Comparison of ENCODE assay signal across 13 cellular contexts in genomic region chr4:186622788-186623464, GRCh38.
DNase-seq lines count a peak whose midpoint lies in the region; ATAC-seq and TF ChIP-seq lines count a peak whose summit lies in the region.
"Had no signal": no experiment of that assay in that cellular context is flagged by ENCODE, and none has a peak within 500 bp of the region (broad histone marks: within the 10 kb centered on the region; RNA-seq: fewer than 3 reads in every experiment).

No MANE protein-coding gene starts in this region.

- H3K4me1 ChIP-seq in OCI-LY1 (ENCODE audit: insufficient read depth, low read length, severe bottlenecking) (peaks cover 17% of the 10 kb centered on the region), fibroblast of lung (ENCODE audit: control insufficient read depth, extremely low read depth, insufficient read depth, low read length) (peaks cover 27% of the 10 kb centered on the region), osteoblast (ENCODE audit: insufficient read depth, low read length) (peaks cover 52% of the 10 kb centered on the region)

- TF ChIP-seq POLR2A in lower leg skin (IDR thresholded peaks at IDR 0.05), result no peak

- H3K9me2 ChIP-seq in OCI-LY1 (ENCODE audit: low read depth, low read length), result no peaks in the 10 kb centered on the region

- H3K9ac ChIP-seq in OCI-LY1 (ENCODE audit: low read length) (no peak overlapping the region), fibroblast of lung (ENCODE audit: insufficient read depth, low read length) (no peak overlapping the region)

- intact Hi-C loops in lower leg skin (cut with DNase I; ENCODE audit: low total_unique reads), result no loop called here

- H4K20me1 ChIP-seq in OCI-LY1 (ENCODE audit: insufficient read depth, low read length) (no peaks in the 10 kb centered on the region), fibroblast of lung (ENCODE audit: control insufficient read depth, extremely low read depth, insufficient read depth, low read length) (no peaks in the 10 kb centered on the region), osteoblast (ENCODE audit: insufficient read depth, low read length) (peaks cover 7% of the 10 kb centered on the region)

- H3K9me3 ChIP-seq in OCI-LY1 (ENCODE audit: low read length), result peaks cover 7% of the 10 kb centered on the region; the same call in 1 of the 2 replicates
- H3K9me3 ChIP-seq in fibroblast of lung (ENCODE audit: control insufficient read depth, insufficient read depth, low read depth, low read length), result no peaks in the 10 kb centered on the region
- no peaks in the 10 kb centered on the region for H3K9me3 ChIP-seq in osteoblast (ENCODE audit: low read depth, low read length)

- H3K36me3 ChIP-seq in OCI-LY1 (ENCODE audit: insufficient read depth, low read length) (no peaks in the 10 kb centered on the region), fibroblast of lung (ENCODE audit: control insufficient read depth, insufficient read depth, low read length) (peaks cover 17% of the 10 kb centered on the region), osteoblast (ENCODE audit: insufficient read depth, low read length) (peaks cover 42% of the 10 kb centered on the region)

- H3K27me3 ChIP-seq in OCI-LY1 (ENCODE audit: insufficient read depth, low read length), result no peaks in the 10 kb centered on the region
- H3K27me3 ChIP-seq in fibroblast of lung (ENCODE audit: control insufficient read depth, insufficient read depth, low read length), result no peaks in the 10 kb centered on the region
- no peaks in the 10 kb centered on the region for H3K27me3 ChIP-seq in osteoblast (ENCODE audit: insufficient read depth, low read length)

- no peak overlapping the region for H3K4me3 ChIP-seq in OCI-LY1 (ENCODE audit: low read depth, low read length, poor library complexity, severe bottlenecking)
- no peak overlapping the region for H3K4me3 ChIP-seq in fibroblast of lung (replicated peaks in 1 of 4; ENCODE audit: control extremely low read depth in 1 of 4, insufficient read depth in 1 of 4, low read depth in 3 of 4, low read length in 4 of 4)
- no peak overlapping the region for H3K4me3 ChIP-seq in osteoblast (ENCODE audit: insufficient read depth, low read length)
- no peak overlapping the region for H3K4me3 ChIP-seq in lower leg skin (ENCODE audit: low read depth, poor library complexity, severe bottlenecking)

- DNase-seq in Daoy (ENCODE audit: low read depth) (peak; percentile 60), fibroblast of lung (ENCODE audit: low read depth in 2 of 2) (peak; percentile 40 to 85), osteoblast (ENCODE audit: insufficient read length, low spot score, missing footprints) (no peak), GDM1 (lab: John Stamatoyannopoulos, UW) (no peak), KBM-7 (no peak), lower leg skin (ENCODE audit: low spot score in 2 of 2) (no peak)
- DNase-seq: hypothalamus; natural killer cell; NCI-H1694 treated with DMSO at 0.1 percent for 48 hours; stimulated activated naive CD8-positive, alpha-beta T cell treated with anti-CD3 and anti-CD28 coated beads, Interleukin-15, Interleukin-2, amounts not matched to agents 100 U/mL and 50 U/mL, for 24 hours had no signal

- in situ Hi-C loops in KBM-7 (cut with MboI; ENCODE audit: low pct_unique_long_range_greater_than_20kb, low sequenced_read_pairs), result no loop called here

- WGBS in lower leg skin, 2 donors, result 63 to 64% methylated on average over 9 of the region's 9 CpGs

- no peaks in the 10 kb centered on the region for H3K79me2 ChIP-seq in OCI-LY1 (ENCODE audit: insufficient read depth, low read length)
- peaks cover 24% of the 10 kb centered on the region for H3K79me2 ChIP-seq in fibroblast of lung (ENCODE audit: control insufficient read depth, insufficient read depth, low read length)
- peaks cover 31% of the 10 kb centered on the region for H3K79me2 ChIP-seq in osteoblast (ENCODE audit: insufficient read depth, low read length)

- ATAC-seq in HG03439 (IDR thresholded peaks at IDR 0.05; ENCODE audit: unreplicated experiment), result no peak
- ATAC-seq: activated CD4-positive, CD25-positive, alpha-beta regulatory T cell treated with anti-CD3 and anti-CD28 coated beads, Interleukin-2, amount 50 U/mL, for 24 hours; natural killer cell; stimulated activated naive CD8-positive, alpha-beta T cell treated with anti-CD3 and anti-CD28 coated beads, Interleukin-15, Interleukin-2, amounts not matched to agents 100 U/mL and 50 U/mL, for 24 hours had no signal

- no peak overlapping the region for H3K4me2 ChIP-seq in OCI-LY1 (ENCODE audit: low read length)
- no peak overlapping the region for H3K4me2 ChIP-seq in fibroblast of lung (ENCODE audit: extremely low read depth, insufficient read depth, low read length)
- peak overlapping the region; percentile 74 for H3K4me2 ChIP-seq in osteoblast (ENCODE audit: insufficient read depth, low read length)

- H3K27ac ChIP-seq in OCI-LY1 (ENCODE audit: low read depth, low read length, poor library complexity, severe bottlenecking), result no peak overlapping the region
- H3K27ac ChIP-seq in fibroblast of lung (ENCODE audit: insufficient read depth, low read length), result peak overlapping the region; percentile 74
- H3K27ac ChIP-seq in osteoblast (ENCODE audit: low read depth, low read length), result peak overlapping the region; percentile 86

- H2AFZ ChIP-seq in OCI-LY1 (ENCODE audit: low read length) (peak overlapping the region; percentile 52; the same call in 1 of the 2 replicates), fibroblast of lung (ENCODE audit: low read length) (no peak overlapping the region), osteoblast (ENCODE audit: low read length) (no peak overlapping the region)

- no peak for TF ChIP-seq CTCF in OCI-LY1 (IDR thresholded peaks at IDR 0.05; ENCODE audit: low read length)
- TF ChIP-seq CTCF in fibroblast of lung (conservative IDR thresholded peaks at IDR 0.05 in 1 of 2, IDR thresholded peaks at IDR 0.05 in 1 of 2; ENCODE audit: low read depth in 1 of 2, low read length in 2 of 2), result no peak
- TF ChIP-seq CTCF in osteoblast (IDR thresholded peaks at IDR 0.05; ENCODE audit: extremely low read depth, low read depth, low read length), result no peak
- TF ChIP-seq CTCF in lower leg skin (IDR thresholded peaks at IDR 0.05), result no peak

- H3F3A ChIP-seq in OCI-LY1 (ENCODE audit: insufficient read depth, low read length), result no peaks in the 10 kb centered on the region

Comparison
In these comparisons a context has a peak if more than half of its experiments do, and no peak if none do; other contexts are left out.
1. DNase-seq: peak in Daoy (single experiment) and fibroblast of lung (2 of 2); none in osteoblast (single experiment), GDM1 (single experiment), KBM-7 (single experiment) and lower leg skin (0 of 2).